Comparison of ENCODE assay signal across 21 cellular contexts in genomic region chr7:148718431-148718830, GRCh38. TPM values are rescaled to one million over a fixed set of nuclear protein-coding genes. Genes with fewer than 3 reads are reported as not detected.
DNase-seq lines count a peak whose midpoint lies in the region; ATAC-seq and TF ChIP-seq lines count a peak whose summit lies in the region.
"Had no signal": no experiment of that assay in that cellular context is flagged by ENCODE, and none has a peak within 500 bp of the region (broad histone marks: within the 10 kb centered on the region; RNA-seq: fewer than 3 reads in every experiment).

No MANE protein-coding gene starts in this region.

- TF ChIP-seq CTCF in mesothelial cell of epicardium (IDR thresholded peaks at IDR 0.05; ENCODE audit: unreplicated experiment), result no peak
- no peak for TF ChIP-seq CTCF in glutamatergic neuron (IDR thresholded peaks at IDR 0.05; ENCODE audit: partially characterized antibody, unreplicated experiment)

- ATAC-seq in central memory CD8-positive, alpha-beta T cell (replicated peaks; ENCODE audit: extremely low read depth, poor library complexity, severe bottlenecking), result no peak
- ATAC-seq in GM21390 (IDR thresholded peaks at IDR 0.05; ENCODE audit: unreplicated experiment), result no peak
- ATAC-seq: GM12878, HCT116, HepG2 had no signal

- peak overlapping the region; percentile 46 for H3K4me2 ChIP-seq in Karpas-422 (ENCODE audit: low read depth, low read length, poor library complexity, severe bottlenecking)

- no peaks in the 10 kb centered on the region for H3K9me3 Mint-ChIP-seq in central memory CD8-positive, alpha-beta T cell
- peaks cover 4% of the 10 kb centered on the region for H3K9me3 Mint-ChIP-seq in mesothelial cell of epicardium
- H3K9me3 Mint-ChIP-seq in glutamatergic neuron (ENCODE audit: unreplicated experiment), result peaks cover 4% of the 10 kb centered on the region
- H3K9me3 Mint-ChIP-seq: CD4-positive, CD25-positive, alpha-beta regulatory T cell; CD8-positive, alpha-beta memory T cell; IgD-negative memory B cell had no signal

- peaks cover 69% of the 10 kb centered on the region for H4K20me1 ChIP-seq in Karpas-422 (ENCODE audit: insufficient read depth, low read depth, low read length)

- H3K4me1 ChIP-seq in Karpas-422 (ENCODE audit: low read length), result peaks cover 66% of the 10 kb centered on the region
- H3K4me1 ChIP-seq: BE2C had no signal

- H3K36me3 ChIP-seq in Karpas-422 (ENCODE audit: insufficient read depth, low read length), result no peaks in the 10 kb centered on the region
- H3K36me3 ChIP-seq: BE2C had no signal

- no peaks in the 10 kb centered on the region for H3K9me3 ChIP-seq in Karpas-422 (ENCODE audit: low read length)
- H3K9me3 ChIP-seq: BE2C had no signal

- no peak overlapping the region for H3K4me3 ChIP-seq in Karpas-422 (ENCODE audit: low read length)
- H3K4me3 ChIP-seq: GM12878 had no signal

- H3K27me3 ChIP-seq in Karpas-422 (ENCODE audit: low read length), result no peaks in the 10 kb centered on the region
- H3K27me3 ChIP-seq: BE2C had no signal

- H3K27me3 Mint-ChIP-seq in central memory CD8-positive, alpha-beta T cell, result no peaks in the 10 kb centered on the region
- H3K27me3 Mint-ChIP-seq in mesothelial cell of epicardium (ENCODE audit: low read depth) (no peaks in the 10 kb centered on the region), glutamatergic neuron (ENCODE audit: unreplicated experiment) (peaks cover 1% of the 10 kb centered on the region)
- H3K27me3 Mint-ChIP-seq: CD4-positive, CD25-positive, alpha-beta regulatory T cell; CD8-positive, alpha-beta memory T cell; IgD-negative memory B cell had no signal

- DNase-seq in Karpas-422, result no peak
- DNase-seq in central memory CD8-positive, alpha-beta T cell (ENCODE audit: low spot score in 2 of 2), result no peak
- no peak for DNase-seq in mesothelial cell of epicardium (ENCODE audit: low spot score in 2 of 2, unreplicated experiment in 2 of 2)
- DNase-seq in activated CD8-positive, alpha-beta memory T cell treated with anti-CD3 and anti-CD28 coated beads, Interleukin-2, amount 50 U/mL, for 48 hours, result no peak
- no peak for DNase-seq in glutamatergic neuron
- DNase-seq: BE2C; C1 segment of cervical spinal cord; CD4-positive, CD25-positive, alpha-beta regulatory T cell; CD8-positive, alpha-beta memory T cell; COR-L47; DMS 273 treated with DMSO at 0.1 percent for 48 hours; DMS53; DND-41; EL; GOT3; H7 had no signal

- H3K36me3 Mint-ChIP-seq in central memory CD8-positive, alpha-beta T cell (ENCODE audit: insufficient read depth), result peaks cover 6% of the 10 kb centered on the region
- H3K36me3 Mint-ChIP-seq in mesothelial cell of epicardium (peaks cover 6% of the 10 kb centered on the region), glutamatergic neuron (ENCODE audit: unreplicated experiment) (no peaks in the 10 kb centered on the region)

- peaks cover 80% of the 10 kb centered on the region for H3K4me1 Mint-ChIP-seq in central memory CD8-positive, alpha-beta T cell
- H3K4me1 Mint-ChIP-seq in mesothelial cell of epicardium, result peaks cover 28% of the 10 kb centered on the region
- peaks cover 31% of the 10 kb centered on the region for H3K4me1 Mint-ChIP-seq in glutamatergic neuron (ENCODE audit: low read depth, unreplicated experiment)

- no peak overlapping the region for H3K9ac ChIP-seq in Karpas-422 (ENCODE audit: low read length)

- H3K9me2 ChIP-seq in Karpas-422 (replicated peaks; ENCODE audit: insufficient read depth, low read length), result no peaks in the 10 kb centered on the region

- H3K4me3 Mint-ChIP-seq in central memory CD8-positive, alpha-beta T cell, result peak overlapping the region; percentile 10
- H3K4me3 Mint-ChIP-seq in mesothelial cell of epicardium, result no peak overlapping the region
- no peak overlapping the region for H3K4me3 Mint-ChIP-seq in glutamatergic neuron (ENCODE audit: unreplicated experiment)
- H3K4me3 Mint-ChIP-seq: IgD-negative memory B cell had no signal

- peaks cover 100% of the 10 kb centered on the region for H3K79me2 ChIP-seq in Karpas-422 (ENCODE audit: low read length)

- no peak overlapping the region for H3K27ac ChIP-seq in Karpas-422 (ENCODE audit: low read length)

- H2AFZ ChIP-seq in Karpas-422 (ENCODE audit: low read length), result no peak overlapping the region

- H3K27ac Mint-ChIP-seq in central memory CD8-positive, alpha-beta T cell (ENCODE audit: low read depth), result peak overlapping the region; percentile 39
- H3K27ac Mint-ChIP-seq in mesothelial cell of epicardium (peak overlapping the region; percentile 10), glutamatergic neuron (ENCODE audit: unreplicated experiment) (no peak overlapping the region)

RNA-seq across cellular contexts. Expression of gene CUL1, which starts 19.7 kb away (rescaled TPM):
- 42.4 and 55.5 TPM in 2 replicates for total RNA-seq in Karpas-422 (2014; rRNA removed; shearing (Covaris generic); ENCODE audit: low replicate concordance)
- total RNA-seq in mesothelial cell of epicardium, result 60.3 to 63.6 TPM (median 60.9 TPM) in 3 replicates
- 65.0 TPM for total RNA-seq in glutamatergic neuron (ENCODE audit: unreplicated experiment)
